Comparison of ENCODE assay signal across 20 cellular contexts in the genomic region with DNA sequence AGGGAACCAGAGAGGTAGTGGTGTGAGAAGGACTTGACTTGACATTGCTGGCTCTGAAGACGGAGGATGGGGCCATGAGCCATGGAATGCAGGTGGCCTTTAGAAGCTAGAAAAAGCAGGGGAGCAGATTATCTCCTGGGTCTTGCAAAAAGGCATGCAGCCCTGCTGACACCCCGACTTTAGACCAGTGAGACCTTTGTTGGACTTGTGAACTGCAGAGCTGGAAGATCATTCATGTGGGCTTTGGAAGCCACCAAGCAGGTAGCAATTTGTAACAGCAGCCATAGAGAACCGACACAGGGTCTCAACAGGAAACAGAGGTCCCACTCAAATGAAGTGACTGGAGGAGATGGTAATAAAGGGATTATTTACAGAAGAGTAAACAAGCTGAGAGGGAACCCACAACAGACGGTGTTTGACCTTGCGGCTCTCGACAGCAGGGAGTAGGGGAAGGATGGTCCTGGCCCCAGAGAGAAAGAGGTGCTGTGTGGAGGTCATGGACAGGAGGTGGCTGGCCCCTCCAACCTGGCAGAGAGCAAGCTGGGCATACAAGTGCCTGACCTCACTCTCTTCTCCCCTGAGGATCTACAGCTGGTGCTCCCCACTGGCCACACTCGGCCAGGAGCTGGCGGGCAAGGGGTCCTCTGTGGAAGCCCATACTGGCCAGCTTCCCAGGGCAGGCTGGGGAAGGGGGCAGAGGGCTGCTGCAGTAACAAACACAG. TPM values are rescaled to one million over a fixed set of nuclear protein-coding genes. Genes with fewer than 3 reads are reported as not detected.
DNase-seq lines count a peak whose midpoint lies in the region; ATAC-seq, FAIRE-seq and TF ChIP-seq lines count a peak whose summit lies in the region.
"Had no signal": no experiment of that assay in that cellular context is flagged by ENCODE, and none has a peak within 500 bp of the region (broad histone marks: within the 10 kb centered on the region; RNA-seq: fewer than 3 reads in every experiment).

No MANE protein-coding gene starts in this region.

- in situ Hi-C loops in K562 (cut with MboI), result no loop called here

- no peak overlapping the region for H3K27ac ChIP-seq in K562 (ENCODE audit: extremely low read depth, low read depth, low read length)
- H3K27ac ChIP-seq: HL-60 had no signal

- CTCF ChIA-PET in K562 (lab: Yijun Ruan, JAX; ENCODE audit: low intra/inter-chr PET ratio), result no interaction called here

- FAIRE-seq in K562 (lab: Jason Lieb, UNC), result no peak
- FAIRE-seq: RCC 7860 had no signal

- H3K79me2 ChIP-seq in K562 (ENCODE audit: control insufficient read depth, insufficient read depth, low read length), result no peaks in the 10 kb centered on the region; the same call in 2 of the 3 replicates

- POLR2A ChIA-PET in K562 (lab: Yijun Ruan, JAX), result interaction anchor here (0.9 to 1.5 kb wide), 2 partner anchors 9 kb away, joined by 4 to 8 read pairs; no protein-coding TSS in a partner anchor

- H3K4me3 Mint-ChIP-seq in neural crest cell, result no peak overlapping the region
- no peak overlapping the region for H3K4me3 Mint-ChIP-seq in type B pancreatic cell
- H3K4me3 Mint-ChIP-seq: B cell; CD4-positive, alpha-beta T cell had no signal

- H3K27me3 Mint-ChIP-seq in neural crest cell (ENCODE audit: low read depth) (no peaks in the 10 kb centered on the region), type B pancreatic cell (no peaks in the 10 kb centered on the region)
- H3K27me3 Mint-ChIP-seq: CD4-positive, alpha-beta T cell had no signal

- no peak overlapping the region for H3K4me3 ChIP-seq in K562
- H3K4me3 ChIP-seq: HAP-1 had no signal

- ATAC-seq in K562 (no peak), HG02759 (IDR thresholded peaks at IDR 0.05; ENCODE audit: unreplicated experiment) (no peak), HG02885 (IDR thresholded peaks at IDR 0.05; ENCODE audit: poor library complexity, unreplicated experiment) (no peak)

- no peak for TF ChIP-seq RAD21 in K562 (CRISPR knock-in tag; conservative IDR thresholded peaks at IDR 0.05 in 1 of 2, IDR thresholded peaks at IDR 0.05 in 1 of 2)

- intact Hi-C loops in K562 (cut with micrococcal nuclease), result no loop called here

- no peak for TF ChIP-seq POLR2A in K562 (conservative IDR thresholded peaks at IDR 0.05)

- peaks cover 23 to 37% of the 10 kb centered on the region in 2 experiments for H3K4me1 ChIP-seq in K562 (replicated peaks in 1 of 2; ENCODE audit: control insufficient read depth in 2 of 2, insufficient read depth in 2 of 2, low read length in 2 of 2)
- H3K4me1 ChIP-seq: HAP-1 had no signal

- H3K4me2 ChIP-seq in K562 (ENCODE audit: insufficient read depth, low read length), result no peak overlapping the region
- H3K4me2 ChIP-seq: SK-N-SH had no signal

- no TSS peak for BruUV-seq in K562 (replicated peaks; lab: Mats Ljungman, UMichigan)

- peaks cover 8% of the 10 kb centered on the region for H3K36me3 Mint-ChIP-seq in neural crest cell (ENCODE audit: low read depth)
- H3K36me3 Mint-ChIP-seq in type B pancreatic cell, result peaks cover 36% of the 10 kb centered on the region

- WGBS in K562 (ENCODE audit: insufficient coverage, low coverage, missing lambda C conversion rate), result 70% methylated on average over 8 of the region's 8 CpGs

- no peaks in the 10 kb centered on the region for H3K9me3 ChIP-seq in K562 (replicated peaks; ENCODE audit: control insufficient read depth, insufficient read depth, low read depth, low read length)
- H3K9me3 ChIP-seq: HAP-1, SK-N-SH had no signal

- H3K9me3 Mint-ChIP-seq in neural crest cell (peaks cover 5% of the 10 kb centered on the region), type B pancreatic cell (peaks cover 9% of the 10 kb centered on the region)
- H3K9me3 Mint-ChIP-seq: CD4-positive, alpha-beta T cell had no signal

- DNase-seq in NCI-H2029 treated with DMSO at 0.1 percent for 48 hours (lab: John Stamatoyannopoulos, UW) (peak; percentile 54), K562 (ENCODE audit: extremely low read depth in 1 of 4, low spot score in 3 of 4) (no peak), neural crest cell (ENCODE audit: low read depth, low spot score) (no peak), type B pancreatic cell (ENCODE audit: extremely low spot score, unreplicated experiment) (no peak)
- DNase-seq in activated CD4-positive, CD25-positive, alpha-beta regulatory T cell (lab: John Stamatoyannopoulos, UW), result no peak
- DNase-seq: Calu3; CD4-positive, alpha-beta T cell; DMS79; KBM-7; NCI-H1436 treated with DMSO at 0.1 percent for 48 hours; NCI-H2081 treated with DMSO at 0.1 percent for 48 hours; NCI-H69; SHP77; SK-N-SH had no signal

- H3K9ac ChIP-seq in K562 (ENCODE audit: insufficient read depth in 1 of 2, low read depth in 2 of 2, low read length in 2 of 2), result peak overlapping the region in 1 of 2 experiments; percentile 8; a peak in 1 of 4 replicates
- H3K9ac ChIP-seq: SK-N-SH had no signal

- H3K27me3 ChIP-seq in K562 (ENCODE audit: control insufficient read depth in 2 of 2, insufficient read depth in 2 of 2, low read length in 2 of 2), result no peaks in the 10 kb centered on the region

- no peaks in the 10 kb centered on the region for H4K20me1 ChIP-seq in K562 (replicated peaks; ENCODE audit: control insufficient read depth, insufficient read depth, low read length)

- H3K4me1 Mint-ChIP-seq in neural crest cell, result peaks cover 25% of the 10 kb centered on the region
- H3K4me1 Mint-ChIP-seq in type B pancreatic cell (ENCODE audit: unreplicated experiment), result peaks cover 52% of the 10 kb centered on the region

- TF ChIP-seq EP300 in K562 (IDR thresholded peaks at IDR 0.05; ENCODE audit: low read length), result no peak

- H3K9me1 ChIP-seq in K562 (ENCODE audit: control insufficient read depth, insufficient read depth, low read length), result no peaks in the 10 kb centered on the region

- H3K27ac Mint-ChIP-seq in neural crest cell (ENCODE audit: unreplicated experiment), result peak overlapping the region; percentile 46
- peak overlapping the region; percentile 72 for H3K27ac Mint-ChIP-seq in type B pancreatic cell
- H3K27ac Mint-ChIP-seq: B cell; CD4-positive, alpha-beta T cell had no signal

- H3K36me3 ChIP-seq in K562 (ENCODE audit: control insufficient read depth, insufficient read depth, low read length), result no peaks in the 10 kb centered on the region; the same call in 2 of the 3 replicates
- H3K36me3 ChIP-seq: HAP-1 had no signal

- TF ChIP-seq CTCF in K562 (IDR thresholded peaks at IDR 0.05 in 2 of 3, conservative IDR thresholded peaks at IDR 0.05 in 1 of 3; ENCODE audit: insufficient read depth in 2 of 3, low read depth in 1 of 3, low read length in 3 of 3) (no peak), neural crest cell (conservative IDR thresholded peaks at IDR 0.05) (no peak), type B pancreatic cell (conservative IDR thresholded peaks at IDR 0.05) (no peak)

- H2AFZ ChIP-seq in K562 (ENCODE audit: low read depth, low read length), result no peak overlapping the region

TF ChIP-seq in K562, 482 proteins besides CTCF, POLR2A, EP300 and RAD21:
- peak; percentile 44 for TF ChIP-seq RBM25 (IDR thresholded peaks at IDR 0.05; ENCODE audit: low read depth, low read length, severe bottlenecking)
- TF ChIP-seq, protein P1, sequence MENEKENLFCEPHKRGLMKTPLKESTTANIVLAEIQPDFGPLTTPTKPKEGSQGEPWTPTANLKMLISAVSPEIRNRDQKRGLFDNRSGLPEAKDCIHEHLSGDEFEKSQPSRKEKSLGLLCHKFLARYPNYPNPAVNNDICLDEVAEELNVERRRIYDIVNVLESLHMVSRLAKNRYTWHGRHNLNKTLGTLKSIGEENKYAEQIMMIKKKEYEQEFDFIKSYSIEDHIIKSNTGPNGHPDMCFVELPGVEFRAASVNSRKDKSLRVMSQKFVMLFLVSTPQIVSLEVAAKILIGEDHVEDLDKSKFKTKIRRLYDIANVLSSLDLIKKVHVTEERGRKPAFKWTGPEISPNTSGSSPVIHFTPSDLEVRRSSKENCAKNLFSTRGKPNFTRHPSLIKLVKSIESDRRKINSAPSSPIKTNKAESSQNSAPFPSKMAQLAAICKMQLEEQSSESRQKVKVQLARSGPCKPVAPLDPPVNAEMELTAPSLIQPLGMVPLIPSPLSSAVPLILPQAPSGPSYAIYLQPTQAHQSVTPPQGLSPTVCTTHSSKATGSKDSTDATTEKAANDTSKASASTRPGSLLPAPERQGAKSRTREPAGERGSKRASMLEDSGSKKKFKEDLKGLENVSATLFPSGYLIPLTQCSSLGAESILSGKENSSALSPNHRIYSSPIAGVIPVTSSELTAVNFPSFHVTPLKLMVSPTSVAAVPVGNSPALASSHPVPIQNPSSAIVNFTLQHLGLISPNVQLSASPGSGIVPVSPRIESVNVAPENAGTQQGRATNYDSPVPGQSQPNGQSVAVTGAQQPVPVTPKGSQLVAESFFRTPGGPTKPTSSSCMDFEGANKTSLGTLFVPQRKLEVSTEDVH (IDR thresholded peaks at IDR 0.05; ENCODE audit: low read depth, partially characterized antibody), result no peak
- TF ChIP-seq, protein P2, sequence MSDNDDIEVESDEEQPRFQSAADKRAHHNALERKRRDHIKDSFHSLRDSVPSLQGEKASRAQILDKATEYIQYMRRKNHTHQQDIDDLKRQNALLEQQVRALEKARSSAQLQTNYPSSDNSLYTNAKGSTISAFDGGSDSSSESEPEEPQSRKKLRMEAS (CRISPR knock-in tag; IDR thresholded peaks at IDR 0.05), result peak; percentile 18; the same call in 1 of the 2 replicates

RNA-seq across cellular contexts. Expression of gene SLC22A23, which starts 43.9 kb away (rescaled TPM):
- 37.5 and 58.5 TPM in 2 replicates for total RNA-seq in K562 (2011; cell fraction: chromatin; rRNA removed; ENCODE audit: low replicate concordance)
- 38.7 and 44.9 TPM in 2 replicates for total RNA-seq in K562 (2011; cell fraction: nucleolus; rRNA removed)
- 41.6 and 49.3 TPM in 2 replicates for total RNA-seq in K562 (2011; cell fraction: nucleoplasm; rRNA removed)
- total RNA-seq in K562 (2014; rRNA removed) (4.0 TPM in 2 replicates), K562 (2014; rRNA removed; fragmentation: Illumina TruSeq; extraction: Trizol) (1.6 and 1.9 TPM in 2 replicates), K562 (2015; rRNA removed; fragmentation: Illumina TruSeq; extraction: Trizol) (1.1 and 1.2 TPM in 2 replicates), K562 (2021) (7.3 and 8.7 TPM in 2 replicates), neural crest cell (12.5 and 14.6 TPM in 2 replicates), type B pancreatic cell (ENCODE audit: low replicate concordance) (36.6 and 52.7 TPM in 2 replicates)
- polyA plus RNA-seq in K562 (2011; rRNA removed) (2.1 and 3.2 TPM in 2 replicates), K562 (2014; fragmentation: Illumina TruSeq; extraction: Trizol) (4.1 and 5.4 TPM in 2 replicates), K562 (2014; fragmentation: Nextera tagmentation; extraction: Ambion mirVana) (under 1 TPM; 0.30 to 0.32 TPM), K562 (2014; rRNA removed) (2.5 and 4.7 TPM in 2 replicates)
- 3.3 and 3.5 TPM in 2 replicates for polyA plus RNA-seq in K562 (2011; cell fraction: cytosol; rRNA removed)
- polyA plus RNA-seq in K562 (2011; cell fraction: nucleus; rRNA removed), result 7.3 and 12.9 TPM in 2 replicates
- polyA plus RNA-seq in K562 (2012), result 3.6 and 8.0 TPM in 2 replicates
- polyA minus RNA-seq in K562 (2011; rRNA and poly(A)+ RNA removed), result 6.7 and 10.2 TPM in 2 replicates
- 5.6 and 7.4 TPM in 2 replicates for polyA minus RNA-seq in K562 (2011; cell fraction: cytosol; rRNA and poly(A)+ RNA removed)
- polyA minus RNA-seq in K562 (2011; cell fraction: nucleus; rRNA and poly(A)+ RNA removed), result 13.2 and 15.6 TPM in 2 replicates
- polyA plus RNA-seq: SK-N-SH had no signal
